In genomic region chr3:4748701-4749378, GRCh38 we compare ENCODE assay signal across 1 cellular context.
TF ChIP-seq lines count a peak whose summit lies in the region.

No MANE protein-coding gene starts in this region.

TF ChIP-seq in HepG2, 621 proteins besides CTCF, POLR2A, EP300 and RAD21 (continued from another document and continues in another):
- TF ChIP-seq, protein P1, sequence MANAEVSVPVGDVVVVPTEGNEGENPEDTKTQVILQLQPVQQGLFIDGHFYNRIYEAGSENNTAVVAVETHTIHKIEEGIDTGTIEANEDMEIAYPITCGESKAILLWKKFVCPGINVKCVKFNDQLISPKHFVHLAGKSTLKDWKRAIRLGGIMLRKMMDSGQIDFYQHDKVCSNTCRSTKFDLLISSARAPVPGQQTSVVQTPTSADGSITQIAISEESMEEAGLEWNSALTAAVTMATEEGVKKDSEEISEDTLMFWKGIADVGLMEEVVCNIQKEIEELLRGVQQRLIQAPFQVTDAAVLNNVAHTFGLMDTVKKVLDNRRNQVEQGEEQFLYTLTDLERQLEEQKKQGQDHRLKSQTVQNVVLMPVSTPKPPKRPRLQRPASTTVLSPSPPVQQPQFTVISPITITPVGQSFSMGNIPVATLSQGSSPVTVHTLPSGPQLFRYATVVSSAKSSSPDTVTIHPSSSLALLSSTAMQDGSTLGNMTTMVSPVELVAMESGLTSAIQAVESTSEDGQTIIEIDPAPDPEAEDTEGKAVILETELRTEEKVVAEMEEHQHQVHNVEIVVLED (CRISPR knock-in tag; IDR thresholded peaks at IDR 0.05; ENCODE audit: borderline replicate concordance), result peak; percentile 33; the same call in 1 of the 2 replicates
- TF ChIP-seq ZNF792 (CRISPR knock-in tag; IDR thresholded peaks at IDR 0.05) (no peak), ZNF468 (CRISPR knock-in tag; IDR thresholded peaks at IDR 0.05) (no peak), FOSL2 (CRISPR knock-in tag; IDR thresholded peaks at IDR 0.05) (peak; percentile 69), ETS1 (CRISPR knock-in tag; IDR thresholded peaks at IDR 0.05) (no peak), ZSCAN25 (CRISPR knock-in tag; IDR thresholded peaks at IDR 0.05) (no peak), ARID4A (CRISPR knock-in tag; IDR thresholded peaks at IDR 0.05; ENCODE audit: borderline replicate concordance) (peak; percentile 22; the same call in 1 of the 2 replicates), THRA (CRISPR knock-in tag; IDR thresholded peaks at IDR 0.05; ENCODE audit: borderline replicate concordance) (no peak), CSRNP2 (CRISPR knock-in tag; conservative IDR thresholded peaks at IDR 0.05; ENCODE audit: low read depth) (no peak), ZNF484 (CRISPR knock-in tag; IDR thresholded peaks at IDR 0.05; ENCODE audit: borderline replicate concordance, low read depth) (no peak), ZNF20 (CRISPR knock-in tag; IDR thresholded peaks at IDR 0.05) (no peak), ZNF460 (CRISPR knock-in tag; IDR thresholded peaks at IDR 0.05; ENCODE audit: borderline replicate concordance) (no peak), ZNF878 (CRISPR knock-in tag; IDR thresholded peaks at IDR 0.05) (no peak), MEF2D (CRISPR knock-in tag; IDR thresholded peaks at IDR 0.05) (no peak), ZNF768 (CRISPR knock-in tag; IDR thresholded peaks at IDR 0.05) (no peak), PPARG (CRISPR knock-in tag; conservative IDR thresholded peaks at IDR 0.05) (no peak), ZNF234 (CRISPR knock-in tag; conservative IDR thresholded peaks at IDR 0.05) (no peak), KLF13 (CRISPR knock-in tag; IDR thresholded peaks at IDR 0.05) (no peak), RXRA (CRISPR knock-in tag; IDR thresholded peaks at IDR 0.05) (peak; percentile 15; the same call in 1 of the 2 replicates), BCL6 (CRISPR knock-in tag; IDR thresholded peaks at IDR 0.05) (0 out of 2 replicates have a peak, but pooled peaks have one; percentile 15), KMT2A (CRISPR knock-in tag; IDR thresholded peaks at IDR 0.05) (no peak), ZNF382 (CRISPR knock-in tag; IDR thresholded peaks at IDR 0.05; ENCODE audit: borderline replicate concordance) (no peak), TSC22D2 (CRISPR knock-in tag; IDR thresholded peaks at IDR 0.05; ENCODE audit: borderline replicate concordance) (no peak), RXRB (CRISPR knock-in tag; IDR thresholded peaks at IDR 0.05; ENCODE audit: borderline replicate concordance) (peak; percentile 46; the same call in 1 of the 2 replicates), ZNF644 (CRISPR knock-in tag; IDR thresholded peaks at IDR 0.05; ENCODE audit: low read depth) (peak; percentile 67; the same call in 1 of the 2 replicates), MYNN (CRISPR knock-in tag; IDR thresholded peaks at IDR 0.05; ENCODE audit: low read depth) (no peak), ZNF282 (IDR thresholded peaks at IDR 0.05; ENCODE audit: partially characterized antibody) (no peak), SAP130 (CRISPR knock-in tag; IDR thresholded peaks at IDR 0.05; ENCODE audit: low read depth) (peak; percentile 63), ZBTB7B (CRISPR knock-in tag; IDR thresholded peaks at IDR 0.05) (no peak)
- TF ChIP-seq, protein P2, sequence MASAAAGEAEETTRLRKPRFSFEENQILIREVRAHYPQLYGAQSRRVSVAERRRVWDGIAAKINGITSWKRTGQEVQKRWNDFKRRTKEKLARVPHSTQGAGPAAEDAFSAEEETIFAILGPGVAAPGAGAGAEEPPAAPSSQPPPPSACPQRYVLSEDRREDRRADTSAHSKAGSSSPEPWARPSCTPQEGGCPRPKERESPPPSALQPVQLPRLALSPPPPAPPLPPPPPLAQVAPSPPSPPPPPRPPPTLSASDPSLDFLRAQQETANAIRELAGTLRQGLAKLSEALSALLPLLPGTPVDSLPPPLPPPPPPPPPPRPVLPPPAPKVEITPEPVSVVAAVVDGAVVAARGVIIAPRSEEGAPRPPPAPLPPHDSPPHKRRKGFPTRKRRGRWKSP (CRISPR knock-in tag; IDR thresholded peaks at IDR 0.05), result no peak
- TF ChIP-seq, protein P3, sequence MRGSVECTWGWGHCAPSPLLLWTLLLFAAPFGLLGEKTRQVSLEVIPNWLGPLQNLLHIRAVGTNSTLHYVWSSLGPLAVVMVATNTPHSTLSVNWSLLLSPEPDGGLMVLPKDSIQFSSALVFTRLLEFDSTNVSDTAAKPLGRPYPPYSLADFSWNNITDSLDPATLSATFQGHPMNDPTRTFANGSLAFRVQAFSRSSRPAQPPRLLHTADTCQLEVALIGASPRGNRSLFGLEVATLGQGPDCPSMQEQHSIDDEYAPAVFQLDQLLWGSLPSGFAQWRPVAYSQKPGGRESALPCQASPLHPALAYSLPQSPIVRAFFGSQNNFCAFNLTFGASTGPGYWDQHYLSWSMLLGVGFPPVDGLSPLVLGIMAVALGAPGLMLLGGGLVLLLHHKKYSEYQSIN (CRISPR knock-in tag; IDR thresholded peaks at IDR 0.05; ENCODE audit: borderline replicate concordance), result no peak
- TF ChIP-seq, protein P4, sequence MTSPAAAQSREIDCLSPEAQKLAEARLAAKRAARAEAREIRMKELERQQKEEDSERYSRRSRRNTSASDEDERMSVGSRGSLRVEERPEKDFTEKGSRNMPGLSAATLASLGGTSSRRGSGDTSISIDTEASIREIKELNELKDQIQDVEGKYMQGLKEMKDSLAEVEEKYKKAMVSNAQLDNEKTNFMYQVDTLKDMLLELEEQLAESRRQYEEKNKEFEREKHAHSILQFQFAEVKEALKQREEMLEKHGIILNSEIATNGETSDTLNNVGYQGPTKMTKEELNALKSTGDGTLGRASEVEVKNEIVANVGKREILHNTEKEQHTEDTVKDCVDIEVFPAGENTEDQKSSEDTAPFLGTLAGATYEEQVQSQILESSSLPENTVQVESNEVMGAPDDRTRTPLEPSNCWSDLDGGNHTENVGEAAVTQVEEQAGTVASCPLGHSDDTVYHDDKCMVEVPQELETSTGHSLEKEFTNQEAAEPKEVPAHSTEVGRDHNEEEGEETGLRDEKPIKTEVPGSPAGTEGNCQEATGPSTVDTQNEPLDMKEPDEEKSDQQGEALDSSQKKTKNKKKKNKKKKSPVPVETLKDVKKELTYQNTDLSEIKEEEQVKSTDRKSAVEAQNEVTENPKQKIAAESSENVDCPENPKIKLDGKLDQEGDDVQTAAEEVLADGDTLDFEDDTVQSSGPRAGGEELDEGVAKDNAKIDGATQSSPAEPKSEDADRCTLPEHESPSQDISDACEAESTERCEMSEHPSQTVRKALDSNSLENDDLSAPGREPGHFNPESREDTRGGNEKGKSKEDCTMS (CRISPR knock-in tag; conservative IDR thresholded peaks at IDR 0.05), result no peak
- TF ChIP-seq, protein P5, sequence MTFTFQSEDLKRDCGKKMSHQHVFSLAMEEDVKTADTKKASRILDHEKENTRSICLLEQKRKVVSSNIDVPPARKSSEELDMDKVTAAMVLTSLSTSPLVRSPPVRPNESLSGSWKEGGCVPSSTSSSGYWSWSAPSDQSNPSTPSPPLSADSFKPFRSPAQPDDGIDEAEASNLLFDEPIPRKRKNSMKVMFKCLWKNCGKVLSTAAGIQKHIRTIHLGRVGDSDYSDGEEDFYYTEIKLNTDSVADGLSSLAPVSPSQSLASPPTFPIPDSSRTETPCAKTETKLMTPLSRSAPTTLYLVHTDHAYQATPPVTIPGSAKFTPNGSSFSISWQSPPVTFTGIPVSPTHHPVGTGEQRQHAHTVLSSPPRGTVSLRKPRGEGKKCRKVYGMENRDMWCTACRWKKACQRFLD (CRISPR knock-in tag; IDR thresholded peaks at IDR 0.05; ENCODE audit: borderline replicate concordance), result no peak
- TF ChIP-seq, protein P6, sequence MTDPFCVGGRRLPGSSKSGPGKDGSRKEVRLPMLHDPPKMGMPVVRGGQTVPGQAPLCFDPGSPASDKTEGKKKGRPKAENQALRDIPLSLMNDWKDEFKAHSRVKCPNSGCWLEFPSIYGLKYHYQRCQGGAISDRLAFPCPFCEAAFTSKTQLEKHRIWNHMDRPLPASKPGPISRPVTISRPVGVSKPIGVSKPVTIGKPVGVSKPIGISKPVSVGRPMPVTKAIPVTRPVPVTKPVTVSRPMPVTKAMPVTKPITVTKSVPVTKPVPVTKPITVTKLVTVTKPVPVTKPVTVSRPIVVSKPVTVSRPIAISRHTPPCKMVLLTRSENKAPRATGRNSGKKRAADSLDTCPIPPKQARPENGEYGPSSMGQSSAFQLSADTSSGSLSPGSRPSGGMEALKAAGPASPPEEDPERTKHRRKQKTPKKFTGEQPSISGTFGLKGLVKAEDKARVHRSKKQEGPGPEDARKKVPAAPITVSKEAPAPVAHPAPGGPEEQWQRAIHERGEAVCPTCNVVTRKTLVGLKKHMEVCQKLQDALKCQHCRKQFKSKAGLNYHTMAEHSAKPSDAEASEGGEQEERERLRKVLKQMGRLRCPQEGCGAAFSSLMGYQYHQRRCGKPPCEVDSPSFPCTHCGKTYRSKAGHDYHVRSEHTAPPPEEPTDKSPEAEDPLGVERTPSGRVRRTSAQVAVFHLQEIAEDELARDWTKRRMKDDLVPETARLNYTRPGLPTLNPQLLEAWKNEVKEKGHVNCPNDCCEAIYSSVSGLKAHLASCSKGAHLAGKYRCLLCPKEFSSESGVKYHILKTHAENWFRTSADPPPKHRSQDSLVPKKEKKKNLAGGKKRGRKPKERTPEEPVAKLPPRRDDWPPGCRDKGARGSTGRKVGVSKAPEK (CRISPR knock-in tag; IDR thresholded peaks at IDR 0.05; ENCODE audit: borderline replicate concordance), result no peak
